23 cellular contexts compared by ENCODE assay signal in genomic region chr15:41817327-41817726, GRCh38.
"Had no signal": no experiment of that assay in that cellular context is flagged by ENCODE, and none has a peak within 500 bp of the region (broad histone marks: within the 10 kb centered on the region; RNA-seq: fewer than 3 reads in every experiment).

No MANE protein-coding gene starts in this region.

- H3K36me3 ChIP-seq: colonic mucosa had no signal

- H3K4me3 Mint-ChIP-seq: dendritic cell treated with granulocyte-macrophage colony-stimulating factor and Interleukin-4, amounts not matched to agents 40 ng/mL and 50 ng/mL, for 4 days; effector memory CD8-positive, alpha-beta T cell; endodermal cell had no signal

- H3K4me1 ChIP-seq: colonic mucosa, esophagus muscularis mucosa, foreskin keratinocyte, gastrocnemius medialis, gastroesophageal sphincter, heart left ventricle, heart right ventricle had no signal

- H3K27ac Mint-ChIP-seq: dendritic cell treated with granulocyte-macrophage colony-stimulating factor and Interleukin-4, amounts not matched to agents 40 ng/mL and 50 ng/mL, for 4 days; effector memory CD8-positive, alpha-beta T cell; endodermal cell had no signal

- H3K27me3 ChIP-seq: colonic mucosa, dorsolateral prefrontal cortex, esophagus muscularis mucosa, esophagus squamous epithelium, foreskin keratinocyte, gastrocnemius medialis, gastroesophageal sphincter, heart left ventricle, heart right ventricle had no signal

- H3K4me3 ChIP-seq: colonic mucosa, coronary artery, dorsolateral prefrontal cortex, esophagus muscularis mucosa, esophagus squamous epithelium, gastrocnemius medialis, gastroesophageal sphincter, heart left ventricle, heart right ventricle had no signal

- H3K9me3 Mint-ChIP-seq: dendritic cell treated with granulocyte-macrophage colony-stimulating factor and Interleukin-4, amounts not matched to agents 40 ng/mL and 50 ng/mL, for 4 days; effector memory CD8-positive, alpha-beta T cell; endodermal cell had no signal

- ATAC-seq: effector memory CD8-positive, alpha-beta T cell; esophagus mucosa; foreskin keratinocyte; gastrocnemius medialis; gastroesophageal sphincter; heart left ventricle; heart right ventricle had no signal

- DNase-seq: colonic mucosa; dermis blood vessel endothelial cell; dorsolateral prefrontal cortex; effector CD4-positive, alpha-beta T cell; effector CD8-positive, alpha-beta T cell; effector memory CD4-positive, alpha-beta T cell; effector memory CD8-positive, alpha-beta T cell; endodermal cell; erythroblast; esophagus squamous epithelium; foreskin fibroblast; foreskin keratinocyte; foreskin melanocyte; gastrocnemius medialis; glutamatergic neuron; heart left ventricle; heart right ventricle had no signal

- H3K4me1 Mint-ChIP-seq: endodermal cell had no signal

- H3K9me3 ChIP-seq: colonic mucosa, esophagus muscularis mucosa, esophagus squamous epithelium, gastrocnemius medialis, gastroesophageal sphincter, heart left ventricle, heart right ventricle had no signal

- H3K27ac ChIP-seq: colonic mucosa, coronary artery, epithelial cell of prostate, esophagus muscularis mucosa, esophagus squamous epithelium, foreskin keratinocyte, gastrocnemius medialis, gastroesophageal sphincter, heart left ventricle, heart right ventricle had no signal
